In genomic region chr12:46373303-46374182, GRCh38 we compare ENCODE assay signal across 8 cellular contexts.
A peak's percentile ranks its signal among the peaks of the same experiment; 100 is the strongest.
DNase-seq lines count a peak whose midpoint lies in the region; ATAC-seq and TF ChIP-seq lines count a peak whose summit lies in the region.

No MANE protein-coding gene starts in this region.

- peaks cover 12% of the 10 kb centered on the region for H3K27me3 Mint-ChIP-seq in activated naive CD4-positive, alpha-beta T cell treated with anti-CD3 and anti-CD28 coated beads, Interleukin-2, amount 10 ng/mL, durations not matched to agents 7 days and 5 days

- 0 out of 2 replicates have a peak, but pooled peaks have one; percentile 4 for TF ChIP-seq CTCF in OCI-LY1 (IDR thresholded peaks at IDR 0.05; ENCODE audit: low read length)

- H3K27ac Mint-ChIP-seq in activated naive CD4-positive, alpha-beta T cell treated with anti-CD3 and anti-CD28 coated beads, Interleukin-2, amount 10 ng/mL, durations not matched to agents 7 days and 5 days = peak overlapping the region; percentile 99

- H3K4me1 ChIP-seq in OCI-LY1 (ENCODE audit: insufficient read depth, low read length, severe bottlenecking) = peaks cover 39% of the 10 kb centered on the region

- no peaks in the 10 kb centered on the region for H3K9me3 ChIP-seq in OCI-LY1 (ENCODE audit: low read length)

- no peaks in the 10 kb centered on the region for H3K9me3 Mint-ChIP-seq in activated naive CD4-positive, alpha-beta T cell treated with anti-CD3 and anti-CD28 coated beads, Interleukin-2, amount 10 ng/mL, durations not matched to agents 7 days and 5 days

- H3K36me3 Mint-ChIP-seq in activated naive CD4-positive, alpha-beta T cell treated with anti-CD3 and anti-CD28 coated beads, Interleukin-2, amount 10 ng/mL, durations not matched to agents 7 days and 5 days = peaks cover 42% of the 10 kb centered on the region

- peaks cover 26% of the 10 kb centered on the region; the same call in 1 of the 2 replicates for H3K79me2 ChIP-seq in OCI-LY1 (ENCODE audit: insufficient read depth, low read length)

- H3K4me1 Mint-ChIP-seq in activated naive CD4-positive, alpha-beta T cell treated with anti-CD3 and anti-CD28 coated beads, Interleukin-2, amount 10 ng/mL, durations not matched to agents 7 days and 5 days = peaks cover 44% of the 10 kb centered on the region

- H3F3A ChIP-seq in OCI-LY1 (ENCODE audit: insufficient read depth, low read length) = no peaks in the 10 kb centered on the region

- no peaks in the 10 kb centered on the region; the same call in 1 of the 2 replicates for H3K27me3 ChIP-seq in OCI-LY1 (ENCODE audit: insufficient read depth, low read length)

- H3K4me3 Mint-ChIP-seq in activated naive CD4-positive, alpha-beta T cell treated with anti-CD3 and anti-CD28 coated beads, Interleukin-2, amount 10 ng/mL, durations not matched to agents 7 days and 5 days = peak overlapping the region; percentile 98

- peak; percentile 28 for DNase-seq in stimulated activated CD4-positive, alpha-beta T cell treated with anti-CD3 and anti-CD28 coated beads, Interleukin-12 subunit alpha, Interleukin-12 subunit beta, amount 100 ng/mL, for 4 hours
- no peak for DNase-seq in stimulated activated CD4-positive, alpha-beta T cell treated with anti-CD3 and anti-CD28 coated beads, Interleukin-2, amount 100 ng/mL, for 48 hours
- DNase-seq in activated naive CD4-positive, alpha-beta T cell treated with anti-CD3 and anti-CD28 coated beads, Interleukin-2, amount 10 ng/mL, durations not matched to agents 7 days and 5 days = peak; percentile 70
- peak; percentile 55 for DNase-seq in globus pallidus (ENCODE audit: low spot score)
- DNase-seq in nucleus accumbens (lab: John Stamatoyannopoulos, UW) = peak in 41 of 56 donors; percentile 2 to 66 (median 31)

- CTCF ChIA-PET in activated naive CD4-positive, alpha-beta T cell treated with anti-CD3 and anti-CD28 coated beads, Interleukin-2, amount 10 ng/mL, durations not matched to agents 7 days and 5 days (lab: Charles Lee) = no interaction called here

- no peaks in the 10 kb centered on the region for H4K20me1 ChIP-seq in OCI-LY1 (ENCODE audit: insufficient read depth, low read length)

- peaks cover 31% of the 10 kb centered on the region for H3K36me3 ChIP-seq in OCI-LY1 (ENCODE audit: insufficient read depth, low read length)

- H3K4me3 ChIP-seq in OCI-LY1 (ENCODE audit: low read depth, low read length, poor library complexity, severe bottlenecking) = peak overlapping the region; percentile 86

- peak overlapping the region; percentile 85 for H2AFZ ChIP-seq in OCI-LY1 (ENCODE audit: low read length)

- peak overlapping the region; percentile 89 for H3K4me2 ChIP-seq in OCI-LY1 (ENCODE audit: low read length)

- no peak overlapping the region for H3K27ac ChIP-seq in OCI-LY1 (ENCODE audit: low read depth, low read length, poor library complexity, severe bottlenecking)

- no peaks in the 10 kb centered on the region for H3K9me2 ChIP-seq in OCI-LY1 (ENCODE audit: low read depth, low read length)

- ATAC-seq in GM21360 (IDR thresholded peaks at IDR 0.05; ENCODE audit: unreplicated experiment) (no peak), HG03432 (IDR thresholded peaks at IDR 0.05; ENCODE audit: unreplicated experiment) (no peak)

- H3K9ac ChIP-seq in OCI-LY1 (ENCODE audit: low read length) = peak overlapping the region; percentile 61

Comparison
In these comparisons a context has a peak if more than half of its experiments do, and no peak if none do; other contexts are left out.
1. DNase-seq: peak in stimulated activated CD4-positive, alpha-beta T cell treated with anti-CD3 and anti-CD28 coated beads, Interleukin-12 subunit alpha, Interleukin-12 subunit beta, amount 100 ng/mL, for 4 hours (single experiment), activated naive CD4-positive, alpha-beta T cell treated with anti-CD3 and anti-CD28 coated beads, Interleukin-2, amount 10 ng/mL, durations not matched to agents 7 days and 5 days (single experiment), globus pallidus (single experiment) and nucleus accumbens (41 of 56); none in stimulated activated CD4-positive, alpha-beta T cell treated with anti-CD3 and anti-CD28 coated beads, Interleukin-2, amount 100 ng/mL, for 48 hours (0 of 2).